ENCODE assay signal across 8 cellular contexts in genomic region chr7:27097686-27098492, GRCh38. TPM values are rescaled to one million over a fixed set of nuclear protein-coding genes. Genes with fewer than 3 reads are reported as not detected.
DNase-seq lines count a peak whose midpoint lies in the region; ATAC-seq and TF ChIP-seq lines count a peak whose summit lies in the region.

No MANE protein-coding gene starts in this region.

- H2AFZ ChIP-seq in hepatocyte: no peak overlapping the region

- peaks cover 100% of the 10 kb centered on the region for H3K27me3 ChIP-seq in H7 (ENCODE audit: control insufficient read depth, insufficient read depth, low read length)
- H3K27me3 ChIP-seq in hepatocyte: peaks cover 98% of the 10 kb centered on the region
- no peaks in the 10 kb centered on the region for H3K27me3 ChIP-seq in skeletal muscle satellite cell (ENCODE audit: control insufficient read depth, insufficient read depth, low read length)

- H3K9me2 ChIP-seq in hepatocyte (replicated peaks; ENCODE audit: insufficient read depth): no peaks in the 10 kb centered on the region

- no peaks in the 10 kb centered on the region for H3K9me3 ChIP-seq in hepatocyte (ENCODE audit: low read depth)
- no peaks in the 10 kb centered on the region for H3K9me3 ChIP-seq in skeletal muscle satellite cell (replicated peaks; ENCODE audit: low read length)

- H3K4me2 ChIP-seq in hepatocyte: peak overlapping the region; percentile 91
- peak overlapping the region; percentile 95 for H3K4me2 ChIP-seq in skeletal muscle satellite cell (ENCODE audit: low read length)

- no peak for TF ChIP-seq CTCF in WI38 (IDR thresholded peaks at IDR 0.05; ENCODE audit: low read depth, low read length)
- no peak for TF ChIP-seq CTCF in hepatocyte (IDR thresholded peaks at IDR 0.05; ENCODE audit: poor library complexity)

- H3K9ac ChIP-seq in skeletal muscle satellite cell (ENCODE audit: low read depth, low read length): peak overlapping the region; percentile 99

- H3K4me1 ChIP-seq in hepatocyte (ENCODE audit: insufficient read depth) (peaks cover 16% of the 10 kb centered on the region), skeletal muscle satellite cell (ENCODE audit: control insufficient read depth, insufficient read depth, low read length) (peaks cover 31% of the 10 kb centered on the region)

- H3K36me3 ChIP-seq in H7 (replicated peaks; ENCODE audit: control insufficient read depth, insufficient read depth, low read length) (no peaks in the 10 kb centered on the region), hepatocyte (replicated peaks; ENCODE audit: insufficient read depth, low read depth) (no peaks in the 10 kb centered on the region), skeletal muscle satellite cell (ENCODE audit: insufficient read depth, low read length) (peaks cover 32% of the 10 kb centered on the region)

- intact Hi-C loops in sciatic nerve (cut with DNase I): no loop called here

- DNase-seq in H7: peak; percentile 70
- DNase-seq in hepatocyte (ENCODE audit: low spot score): no peak
- DNase-seq in DMS53 (lab: John Stamatoyannopoulos, UW): no peak
- DNase-seq in cerebellum (ENCODE audit: low spot score): no peak
- no peak for DNase-seq in sciatic nerve (ENCODE audit: low spot score)

- H4K20me1 ChIP-seq in hepatocyte (ENCODE audit: insufficient read depth, poor library complexity, severe bottlenecking): no peaks in the 10 kb centered on the region

- peaks cover 13% of the 10 kb centered on the region for H3K79me2 ChIP-seq in hepatocyte

- WGBS in hepatocyte (ENCODE audit: low lambda C conversion rate, missing lambda C conversion rate): 13% methylated on average over 25 of the region's 26 CpGs

- H3K4me3 ChIP-seq in H7 (ENCODE audit: insufficient read depth, low read depth, low read length) (no peak overlapping the region), WI38 (ENCODE audit: low read depth, low read length) (peak overlapping the region; percentile 96), hepatocyte (no peak overlapping the region), skeletal muscle satellite cell (ENCODE audit: low read length) (peak overlapping the region; percentile 99)

- ATAC-seq in HG03045 (IDR thresholded peaks at IDR 0.05; ENCODE audit: unreplicated experiment): no peak
- no peak for ATAC-seq in sciatic nerve

- peak overlapping the region; percentile 63 for H3K27ac ChIP-seq in hepatocyte

RNA-seq across cellular contexts. Expression of gene HOXA1, which starts 2.1 kb away (rescaled TPM):
- 0.10 TPM in 1 of 2 replicates, not detected in the other for total RNA-seq in H7 (2014; rRNA removed; shearing (Covaris generic))
- total RNA-seq in hepatocyte (0.12 and 0.30 TPM in 2 replicates), cerebellum (not detected), sciatic nerve (0.98 TPM)
- 0.25 and 0.77 TPM in 2 replicates for polyA plus RNA-seq in hepatocyte
- 1.0 and 1.3 TPM in 2 replicates for total RNA-seq in skeletal muscle satellite cell (2012; rRNA removed)

RNA-seq across cellular contexts. Expression of gene HOXA2, which starts 4.6 kb away (rescaled TPM):
- total RNA-seq in H7 (2014; rRNA removed; shearing (Covaris generic)): not detected in 2 replicates
- total RNA-seq in hepatocyte: 0.36 TPM in 1 of 2 replicates, not detected in the other
- polyA plus RNA-seq in hepatocyte: 0.07 and 0.81 TPM in 2 replicates
- total RNA-seq in skeletal muscle satellite cell (2012; rRNA removed): 0.25 and 0.87 TPM in 2 replicates
- not detected for total RNA-seq in cerebellum
- 3.9 TPM for total RNA-seq in sciatic nerve

RNA-seq across cellular contexts. Expression of gene HOXA4, which starts 32.7 kb away (rescaled TPM):
- not detected in 2 replicates for total RNA-seq in H7 (2014; rRNA removed; shearing (Covaris generic))
- 1.3 and 1.4 TPM in 2 replicates for total RNA-seq in hepatocyte
- 0.69 and 0.96 TPM in 2 replicates for polyA plus RNA-seq in hepatocyte
- total RNA-seq in skeletal muscle satellite cell (2012; rRNA removed): under 0.01 and 0.51 TPM in 2 replicates
- not detected for total RNA-seq in cerebellum
- total RNA-seq in sciatic nerve: 10.0 TPM

RNA-seq across cellular contexts. Expression of gene HOXA5, which starts 45.6 kb away (rescaled TPM):
- total RNA-seq in H7 (2014; rRNA removed; shearing (Covaris generic)): not detected in 2 replicates
- total RNA-seq in hepatocyte (0.08 and 0.70 TPM in 2 replicates), cerebellum (not detected), sciatic nerve (20.1 TPM)
- 0.41 and 0.92 TPM in 2 replicates for polyA plus RNA-seq in hepatocyte
- total RNA-seq in skeletal muscle satellite cell (2012; rRNA removed): 5.3 and 9.6 TPM in 2 replicates

RNA-seq across cellular contexts. Expression of gene HOXA6, which starts 49.7 kb away (rescaled TPM):
- not detected in 2 replicates for total RNA-seq in H7 (2014; rRNA removed; shearing (Covaris generic))
- total RNA-seq in hepatocyte (not detected in 2 replicates), cerebellum (not detected), sciatic nerve (15.8 TPM)
- polyA plus RNA-seq in hepatocyte: 0.16 and 0.23 TPM in 2 replicates
- total RNA-seq in skeletal muscle satellite cell (2012; rRNA removed): 5.6 and 8.7 TPM in 2 replicates

Comparison
In these comparisons a context has a peak if more than half of its experiments do, and no peak if none do; other contexts are left out.
1. H3K4me3 ChIP-seq: peak in WI38 (single experiment) and skeletal muscle satellite cell (single experiment); none in H7 (single experiment) and hepatocyte (single experiment).